1 cellular context compared by ENCODE assay signal in the genomic region with DNA sequence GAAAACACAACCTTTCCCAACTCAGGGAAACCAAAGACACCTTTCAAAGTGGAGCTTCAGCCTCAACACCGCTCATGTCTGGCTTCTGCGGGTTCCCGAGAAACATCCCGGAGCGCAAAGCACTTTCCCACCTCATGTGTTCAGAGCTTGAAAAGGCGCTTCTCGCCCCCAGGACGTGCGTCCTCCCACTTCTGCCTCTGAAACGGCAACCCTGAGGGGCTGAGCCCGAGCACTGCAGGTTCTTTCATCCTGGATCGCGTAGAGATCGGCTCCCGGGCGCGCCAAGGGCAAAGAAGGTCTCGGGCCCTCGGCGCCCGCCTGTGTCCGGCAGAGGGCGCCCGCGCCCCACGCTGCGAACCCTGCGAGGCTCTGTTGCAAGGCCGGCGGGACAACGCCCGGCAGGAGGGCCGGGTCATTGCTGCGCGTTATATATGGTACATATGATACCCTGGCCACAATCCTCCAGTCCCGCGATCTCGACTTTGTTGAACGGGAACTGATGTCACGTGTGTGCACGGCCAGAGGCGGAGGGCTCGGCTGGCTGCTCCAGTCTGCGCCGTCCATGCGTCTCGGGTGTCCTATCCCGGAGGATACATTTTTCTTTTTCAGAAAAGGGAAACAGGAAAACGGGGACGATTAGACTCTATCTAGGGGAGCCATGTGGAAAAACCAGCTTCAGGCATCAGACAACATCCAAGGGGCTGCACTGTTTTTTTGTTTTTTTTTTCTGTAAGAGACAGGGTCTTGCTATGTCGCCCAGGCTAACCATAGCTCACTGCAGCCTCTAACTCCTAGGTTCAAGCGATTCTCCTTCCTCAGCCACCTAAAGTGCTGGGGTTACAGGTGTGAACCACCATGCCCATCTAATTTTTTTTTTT.
TF ChIP-seq lines count a peak whose summit lies in the region.

No MANE protein-coding gene starts in this region.

TF ChIP-seq in endothelial cell of umbilical vein, 7 proteins besides CTCF, POLR2A, EP300 and RAD21 (continued from another document):
- TF ChIP-seq, protein P1, sequence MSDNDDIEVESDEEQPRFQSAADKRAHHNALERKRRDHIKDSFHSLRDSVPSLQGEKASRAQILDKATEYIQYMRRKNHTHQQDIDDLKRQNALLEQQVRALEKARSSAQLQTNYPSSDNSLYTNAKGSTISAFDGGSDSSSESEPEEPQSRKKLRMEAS (IDR thresholded peaks at IDR 0.05; ENCODE audit: insufficient read depth, insufficient read length) = peak; percentile 87
